Comparison of ENCODE assay signal across 8 cellular contexts in the genomic region with DNA sequence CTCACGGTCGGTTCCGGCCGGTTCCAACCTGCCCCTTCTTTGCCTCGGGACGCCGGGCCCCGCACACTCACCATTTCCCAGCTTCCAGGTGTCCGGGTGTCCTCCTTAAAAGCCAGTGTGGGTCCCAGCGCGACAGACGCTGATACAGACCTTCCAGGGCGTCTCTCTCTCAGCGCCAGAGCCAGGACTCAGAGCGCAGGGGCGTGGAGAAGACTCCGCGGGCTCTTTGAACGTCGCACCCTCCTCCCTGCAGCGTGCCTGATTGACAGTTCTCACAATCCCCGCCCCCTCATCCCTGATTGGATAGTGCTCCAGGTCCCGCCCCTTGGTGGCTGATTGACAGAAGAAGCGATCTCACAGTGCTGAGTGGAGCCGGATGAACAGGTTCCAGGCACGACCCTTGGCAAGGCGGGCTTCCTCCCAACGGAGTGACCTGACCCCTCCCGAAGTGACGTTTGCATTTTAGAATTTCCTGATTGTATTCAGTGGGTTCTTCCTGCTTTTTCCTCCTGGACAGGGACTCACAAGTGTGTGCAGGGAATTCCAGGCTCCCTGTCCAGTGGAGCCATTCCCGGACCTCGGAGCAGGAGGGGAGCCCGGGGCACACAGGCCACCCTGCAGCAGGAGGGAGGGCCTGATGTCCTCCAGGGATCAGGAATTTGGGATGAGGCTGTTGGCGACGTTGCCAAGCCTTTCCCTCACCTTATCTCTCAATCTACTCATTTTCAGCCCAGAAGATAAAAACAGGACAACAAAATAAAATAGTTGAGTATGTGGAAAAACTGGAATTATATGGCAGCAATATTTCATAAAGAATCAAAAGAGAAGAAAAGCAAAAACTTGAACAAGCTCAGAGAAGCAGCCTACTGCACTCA. TPM values are rescaled to one million over a fixed set of nuclear protein-coding genes. Genes with fewer than 3 reads are reported as not detected.
DNase-seq lines count a peak whose midpoint lies in the region; ATAC-seq and TF ChIP-seq lines count a peak whose summit lies in the region.

Gene ZNF823 (minus strand): TSS at position 201 of the 875 bp plus-strand sequence. CDS start 127 bp downstream, at position 74.

- CTCF ChIA-PET in WTC11 (lab: Charles Lee): interaction anchor here (0.8 to 1.0 kb wide), 3 partner anchors 39 to 59 kb away, joined by 3 to 5 read pairs (median 4); no protein-coding TSS in a partner anchor

- peak within 1 kb of the TSS; percentile 87 for H3K4me2 ChIP-seq in smooth muscle cell

- TF ChIP-seq CTCF in WTC11 (IDR thresholded peaks at IDR 0.05) (no peak), smooth muscle cell (IDR thresholded peaks at IDR 0.05; ENCODE audit: borderline replicate concordance, insufficient read depth, poor library complexity, severe bottlenecking) (no peak)

- no peaks in the 10 kb centered on the region for H3K36me3 ChIP-seq in smooth muscle cell (ENCODE audit: low read depth)

- peak within 1 kb of the TSS; percentile 74 for H3K4me3 ChIP-seq in smooth muscle cell

- H3K27ac ChIP-seq in caudate nucleus (ENCODE audit: low read depth, low read length): peak within 1 kb of the TSS; percentile 93
- peak within 1 kb of the TSS; percentile 59 for H3K27ac ChIP-seq in smooth muscle cell (ENCODE audit: low read depth)

- peak within 1 kb of the TSS; percentile 96 for H3K27ac Mint-ChIP-seq in WTC11
- peak within 1 kb of the TSS; percentile 74 to 95 (median 90) for H3K27ac Mint-ChIP-seq in immature natural killer cell

- H3K4me1 ChIP-seq in smooth muscle cell (ENCODE audit: low read depth): peaks cover 4% of the 10 kb centered on the region

- peak; percentile 97 for DNase-seq in AG08395 (ENCODE audit: low spot score)
- peak; percentile 94 for DNase-seq in NCI-H2196 treated with DMSO at 0.1 percent for 48 hours (lab: John Stamatoyannopoulos, UW; ENCODE audit: unreplicated experiment)
- DNase-seq in WTC11 (ENCODE audit: low spot score): peak; percentile 99
- peak; percentile 69 to 100 (median 98) for DNase-seq in caudate nucleus (lab: John Stamatoyannopoulos, UW)
- DNase-seq in immature natural killer cell: peak; percentile 93 to 94 (median 94)
- peak; percentile 81 for DNase-seq in smooth muscle cell (lab: John Stamatoyannopoulos, UW; ENCODE audit: unreplicated experiment)

- peak; percentile 91 for ATAC-seq in GM18907 (IDR thresholded peaks at IDR 0.05; ENCODE audit: unreplicated experiment)
- ATAC-seq in HG03139 (IDR thresholded peaks at IDR 0.05; ENCODE audit: unreplicated experiment): peak; percentile 75
- peak; percentile 96 for ATAC-seq in WTC11

- POLR2A ChIA-PET in WTC11 (lab: Charles Lee): no interaction called here

- H3K4me1 Mint-ChIP-seq in WTC11 (peaks cover 10% of the 10 kb centered on the region), immature natural killer cell (peaks cover 23 to 24% of the 10 kb centered on the region in 2 donors)

- peak within 1 kb of the TSS; percentile 98 for H3K4me3 Mint-ChIP-seq in WTC11
- peak within 1 kb of the TSS; percentile 96 to 99 (median 99) for H3K4me3 Mint-ChIP-seq in immature natural killer cell

- peak within 1 kb of the TSS; percentile 83 for H2AFZ ChIP-seq in smooth muscle cell (ENCODE audit: low read depth)

- H3K27me3 Mint-ChIP-seq in WTC11 (ENCODE audit: low read depth): peaks cover 42% of the 10 kb centered on the region
- H3K27me3 Mint-ChIP-seq in immature natural killer cell (ENCODE audit: low read depth in 3 of 3): peaks cover 0 to 4% (median 0%) of the 10 kb centered on the region in 3 donors

- no peaks in the 10 kb centered on the region for H3K27me3 ChIP-seq in smooth muscle cell (ENCODE audit: low read depth)

- peak within 1 kb of the TSS; percentile 72 for H3K9ac ChIP-seq in smooth muscle cell (ENCODE audit: low read depth)

- H3K9me3 Mint-ChIP-seq in WTC11 (no peaks in the 10 kb centered on the region), immature natural killer cell (no peaks in the 10 kb centered on the region)

- H4K20me1 ChIP-seq in smooth muscle cell (ENCODE audit: low read depth): peaks cover 4% of the 10 kb centered on the region

- WGBS in smooth muscle cell (ENCODE audit: low lambda C conversion rate): 1% methylated on average over 35 of the region's 35 CpGs

- peaks cover 6% of the 10 kb centered on the region for H3F3A ChIP-seq in smooth muscle cell (ENCODE audit: low read depth)

- H3K9me3 ChIP-seq in smooth muscle cell (replicated peaks; ENCODE audit: low read depth): no peaks in the 10 kb centered on the region

- H3K36me3 Mint-ChIP-seq in WTC11 (no peaks in the 10 kb centered on the region), immature natural killer cell (peaks cover 0 to 7% (median 0%) of the 10 kb centered on the region in 3 donors)

- H3K79me2 ChIP-seq in smooth muscle cell (ENCODE audit: low read depth): peaks cover 23% of the 10 kb centered on the region

TF ChIP-seq in WTC11, 78 proteins besides CTCF, POLR2A, EP300 and RAD21:
- TF ChIP-seq MYBL2 (CRISPR knock-in tag; IDR thresholded peaks at IDR 0.05) (no peak), SP1 (CRISPR knock-in tag; conservative IDR thresholded peaks at IDR 0.05) (peak; percentile 63), CDX4 (CRISPR knock-in tag; IDR thresholded peaks at IDR 0.05; ENCODE audit: borderline replicate concordance) (no peak), NFYB (CRISPR knock-in tag; conservative IDR thresholded peaks at IDR 0.05; ENCODE audit: low read depth) (peak; percentile 91), TP53 (CRISPR knock-in tag; IDR thresholded peaks at IDR 0.05) (no peak), MAX (CRISPR knock-in tag; IDR thresholded peaks at IDR 0.05) (peak; percentile 42; the same call in 1 of the 2 replicates)
- TF ChIP-seq, protein P1, sequence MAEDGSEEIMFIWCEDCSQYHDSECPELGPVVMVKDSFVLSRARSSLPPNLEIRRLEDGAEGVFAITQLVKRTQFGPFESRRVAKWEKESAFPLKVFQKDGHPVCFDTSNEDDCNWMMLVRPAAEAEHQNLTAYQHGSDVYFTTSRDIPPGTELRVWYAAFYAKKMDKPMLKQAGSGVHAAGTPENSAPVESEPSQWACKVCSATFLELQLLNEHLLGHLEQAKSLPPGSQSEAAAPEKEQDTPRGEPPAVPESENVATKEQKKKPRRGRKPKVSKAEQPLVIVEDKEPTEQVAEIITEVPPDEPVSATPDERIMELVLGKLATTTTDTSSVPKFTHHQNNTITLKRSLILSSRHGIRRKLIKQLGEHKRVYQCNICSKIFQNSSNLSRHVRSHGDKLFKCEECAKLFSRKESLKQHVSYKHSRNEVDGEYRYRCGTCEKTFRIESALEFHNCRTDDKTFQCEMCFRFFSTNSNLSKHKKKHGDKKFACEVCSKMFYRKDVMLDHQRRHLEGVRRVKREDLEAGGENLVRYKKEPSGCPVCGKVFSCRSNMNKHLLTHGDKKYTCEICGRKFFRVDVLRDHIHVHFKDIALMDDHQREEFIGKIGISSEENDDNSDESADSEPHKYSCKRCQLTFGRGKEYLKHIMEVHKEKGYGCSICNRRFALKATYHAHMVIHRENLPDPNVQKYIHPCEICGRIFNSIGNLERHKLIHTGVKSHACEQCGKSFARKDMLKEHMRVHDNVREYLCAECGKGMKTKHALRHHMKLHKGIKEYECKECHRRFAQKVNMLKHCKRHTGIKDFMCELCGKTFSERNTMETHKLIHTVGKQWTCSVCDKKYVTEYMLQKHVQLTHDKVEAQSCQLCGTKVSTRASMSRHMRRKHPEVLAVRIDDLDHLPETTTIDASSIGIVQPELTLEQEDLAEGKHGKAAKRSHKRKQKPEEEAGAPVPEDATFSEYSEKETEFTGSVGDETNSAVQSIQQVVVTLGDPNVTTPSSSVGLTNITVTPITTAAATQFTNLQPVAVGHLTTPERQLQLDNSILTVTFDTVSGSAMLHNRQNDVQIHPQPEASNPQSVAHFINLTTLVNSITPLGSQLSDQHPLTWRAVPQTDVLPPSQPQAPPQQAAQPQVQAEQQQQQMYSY (CRISPR knock-in tag; IDR thresholded peaks at IDR 0.05): peak; percentile 19; the same call in 1 of the 2 replicates

RNA-seq across cellular contexts. Expression of gene ZNF823, which starts in this region (rescaled TPM):
- total RNA-seq in WTC11 (2021) (4.4 to 5.4 TPM (median 4.6 TPM) in 3 replicates), smooth muscle cell (5.7 and 12.1 TPM in 2 replicates)
- polyA plus RNA-seq in immature natural killer cell (1 to 10 TPM; 1.7 to 5.0 (median 2.4) TPM), smooth muscle cell (0.95 and 1.0 TPM in 2 replicates)

Comparison
In these comparisons a context has a peak if more than half of its experiments do, and no peak if none do; other contexts are left out.
1. Peak in every context shown above with its lines: DNase-seq, ATAC-seq, H3K4me3 ChIP-seq and H3K27ac ChIP-seq.